ENCODE assay signal across 37 cellular contexts in genomic region chr4:109572154-109572553, GRCh38.
"Had no signal": no experiment of that assay in that cellular context is flagged by ENCODE, and none has a peak within 500 bp of the region (broad histone marks: within the 10 kb centered on the region; RNA-seq: fewer than 3 reads in every experiment).

No MANE protein-coding gene starts in this region.

- H3K27me3 ChIP-seq: adrenal gland, ascending aorta, body of pancreas, brain microvascular endothelial cell, breast epithelium, cardiac muscle cell had no signal

- H3K4me1 ChIP-seq: adrenal gland, ascending aorta, body of pancreas, breast epithelium had no signal

- ATAC-seq: activated T-cell treated with anti-CD3 and anti-CD28 coated beads, Interleukin-2, amount 50 U/mL, for 4 hours; body of pancreas had no signal

- H3K27me3 Mint-ChIP-seq: activated naive CD4-positive, alpha-beta T cell treated with anti-CD3 and anti-CD28 coated beads, Interleukin-2, amount 10 ng/mL, durations not matched to agents 7 days and 5 days; activated naive CD4-positive, alpha-beta T cell treated with anti-CD3 and anti-CD28 coated beads, Interleukin-2, amount 50 U/mL, for 24 hours; activated naive CD8-positive, alpha-beta T cell treated with anti-CD3 and anti-CD28 coated beads, Interleukin-2, amount 10 ng/mL, durations not matched to agents 7 days and 5 days; activated naive CD8-positive, alpha-beta T cell treated with anti-CD3 and anti-CD28 coated beads, Interleukin-2, amount 50 U/mL, for 24 hours; activated T-cell treated with anti-CD3 and anti-CD28 coated beads, Interleukin-2, amount 50 U/mL, for 24 hours; activated T-helper 17 cell treated with anti-CD3 and anti-CD28 coated beads, Interleukin-2, amount 50 U/mL, for 72 hours; brain; central memory CD8-positive, alpha-beta T cell had no signal

- DNase-seq: activated effector memory CD4-positive, alpha-beta T cell treated with anti-CD3 and anti-CD28 coated beads, Interleukin-2, amount 50 U/mL, for 16 hours; activated effector memory CD4-positive, alpha-beta T cell treated with Interleukin-2 at 50 U/mL for 16 hours; activated gamma-delta T cell; activated gamma-delta T cell treated with Interleukin-2 at 50 U/mL for 16 hours; activated naive CD4-positive, alpha-beta T cell; activated naive CD4-positive, alpha-beta T cell treated with anti-CD3 and anti-CD28 coated beads for 36 hours; activated naive CD4-positive, alpha-beta T cell treated with anti-CD3 and anti-CD28 coated beads, Interleukin-2, amount 10 ng/mL, durations not matched to agents 7 days and 5 days; activated naive CD4-positive, alpha-beta T cell treated with anti-CD3 and anti-CD28 coated beads, Interleukin-2, amount 50 U/mL, for 16 hours; activated naive CD4-positive, alpha-beta T cell treated with Interleukin-2 at 50 U/mL for 16 hours; activated naive CD8-positive, alpha-beta T cell treated with anti-CD3 and anti-CD28 coated beads, Interleukin-2, amount 10 ng/mL, durations not matched to agents 7 days and 5 days; activated naive CD8-positive, alpha-beta T cell treated with anti-CD3 and anti-CD28 coated beads, Interleukin-2, amount 50 U/mL, for 24 hours; activated T-cell treated with anti-CD3 and anti-CD28 coated beads, Interleukin-2, amount 50 U/mL, for 1 hour; activated T-cell treated with anti-CD3 and anti-CD28 coated beads, Interleukin-2, amount 50 U/mL, for 24 hours; activated T-cell treated with anti-CD3 and anti-CD28 coated beads, Interleukin-2, amount 50 U/mL, for 4 hours; activated T-cell treated with anti-CD3 and anti-CD28 coated beads, Interleukin-2, amount 50 U/mL, for 48 hours; activated T-cell treated with anti-CD3 and anti-CD28 coated beads, Interleukin-2, amount 50 U/mL, for 72 hours; adrenal gland; amniotic stem cell; amygdala; anterior cingulate cortex; aorta; body of pancreas; brain microvascular endothelial cell; caudate nucleus; central memory CD4-positive, alpha-beta T cell; cerebellar nuclear complex had no signal

- H3K36me3 ChIP-seq: adrenal gland, ascending aorta, brain microvascular endothelial cell, breast epithelium, cardiac muscle cell had no signal

- H3K27ac ChIP-seq: adrenal gland, ascending aorta, body of pancreas, brain microvascular endothelial cell, breast epithelium, cardiac muscle cell had no signal

- H3K4me3 Mint-ChIP-seq: activated naive CD4-positive, alpha-beta T cell treated with anti-CD3 and anti-CD28 coated beads for 36 hours; activated naive CD4-positive, alpha-beta T cell treated with anti-CD3 and anti-CD28 coated beads, Interleukin-2, amount 10 ng/mL, durations not matched to agents 7 days and 5 days; activated naive CD4-positive, alpha-beta T cell treated with anti-CD3 and anti-CD28 coated beads, Interleukin-2, amount 50 U/mL, for 24 hours; activated naive CD8-positive, alpha-beta T cell treated with anti-CD3 and anti-CD28 coated beads, Interleukin-2, amount 10 ng/mL, durations not matched to agents 7 days and 5 days; activated naive CD8-positive, alpha-beta T cell treated with anti-CD3 and anti-CD28 coated beads, Interleukin-2, amount 50 U/mL, for 24 hours; activated T-cell treated with anti-CD3 and anti-CD28 coated beads, Interleukin-2, amount 50 U/mL, for 24 hours; activated T-cell treated with anti-CD3 and anti-CD28 coated beads, Interleukin-2, amount 50 U/mL, for 4 hours; activated T-cell treated with anti-CD3 and anti-CD28 coated beads, Interleukin-2, amount 50 U/mL, for 72 hours; activated T-helper 1 cell treated with anti-CD3 and anti-CD28 coated beads, Interleukin-12 subunit alpha, Interleukin-12 subunit beta, Interleukin-2, Interleukin-4 antibody, amounts not matched to agents 30 ng/mL and 10 ng/mL and 1 ng/mL, durations not matched to agents 14 hours and 24 hours and 36 hours; activated T-helper 17 cell treated with anti-CD3 and anti-CD28 coated beads, Interleukin-2, amount 50 U/mL, for 72 hours; brain; central memory CD8-positive, alpha-beta T cell had no signal

- H3K9me3 ChIP-seq: adrenal gland, body of pancreas, breast epithelium had no signal

- H3K9me3 Mint-ChIP-seq: activated naive CD4-positive, alpha-beta T cell treated with anti-CD3 and anti-CD28 coated beads, Interleukin-2, amount 50 U/mL, for 24 hours; activated naive CD8-positive, alpha-beta T cell treated with anti-CD3 and anti-CD28 coated beads, Interleukin-2, amount 10 ng/mL, durations not matched to agents 7 days and 5 days; activated T-cell treated with anti-CD3 and anti-CD28 coated beads, Interleukin-2, amount 50 U/mL, for 24 hours; activated T-helper 1 cell treated with anti-CD3 and anti-CD28 coated beads, Interleukin-12 subunit alpha, Interleukin-12 subunit beta, Interleukin-2, Interleukin-4 antibody, amounts not matched to agents 30 ng/mL and 10 ng/mL and 1 ng/mL, durations not matched to agents 14 hours and 24 hours and 36 hours; central memory CD8-positive, alpha-beta T cell had no signal

- FAIRE-seq: astrocyte, bronchial epithelial cell had no signal

- H3K4me3 ChIP-seq: adrenal gland, ascending aorta, body of pancreas, breast epithelium, cardiac muscle cell had no signal

- H3K27ac Mint-ChIP-seq: activated naive CD4-positive, alpha-beta T cell treated with anti-CD3 and anti-CD28 coated beads for 36 hours; activated naive CD4-positive, alpha-beta T cell treated with anti-CD3 and anti-CD28 coated beads, Interleukin-2, amount 10 ng/mL, durations not matched to agents 7 days and 5 days; activated naive CD8-positive, alpha-beta T cell treated with anti-CD3 and anti-CD28 coated beads, Interleukin-2, amount 10 ng/mL, durations not matched to agents 7 days and 5 days; activated naive CD8-positive, alpha-beta T cell treated with anti-CD3 and anti-CD28 coated beads, Interleukin-2, amount 50 U/mL, for 24 hours; activated T-helper 1 cell treated with anti-CD3 and anti-CD28 coated beads, Interleukin-12 subunit alpha, Interleukin-12 subunit beta, Interleukin-2, Interleukin-4 antibody, amounts not matched to agents 30 ng/mL and 10 ng/mL and 1 ng/mL, durations not matched to agents 14 hours and 24 hours and 36 hours; activated T-helper 17 cell treated with anti-CD3 and anti-CD28 coated beads, Interleukin-2, amount 50 U/mL, for 72 hours; activated T-helper 2 cell treated with anti-CD3 and anti-CD28 coated beads, Interferon-gamma antibody, Interleukin-2, Interleukin-4, amounts not matched to agents 10 μg/mL and 5 μg/mL and 100 μg/mL, durations not matched to agents 14 hours and 24 hours and 36 hours; brain had no signal
